Comparison of ENCODE assay signal across 17 cellular contexts in the genomic region with DNA sequence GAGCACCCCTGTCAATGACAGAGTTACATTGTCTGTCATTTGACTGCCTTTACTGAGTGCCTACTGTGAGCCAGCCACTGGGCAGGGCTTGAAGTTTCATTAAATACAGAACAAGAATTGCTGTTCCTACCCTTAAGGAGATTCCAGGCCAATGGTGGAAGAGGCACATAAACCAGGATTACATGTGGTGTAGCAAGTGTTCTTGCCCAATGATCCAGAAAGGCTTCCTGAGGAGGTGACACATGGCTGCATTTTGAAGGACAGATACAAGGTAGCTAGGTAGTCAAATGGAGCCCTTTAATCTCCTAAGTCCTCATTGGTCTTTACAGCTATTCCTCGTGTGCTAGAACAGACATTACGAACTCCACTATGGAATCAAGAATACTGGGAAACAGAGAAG.
DNase-seq lines count a peak whose midpoint lies in the region; ATAC-seq and TF ChIP-seq lines count a peak whose summit lies in the region.
"Had no signal": no experiment of that assay in that cellular context is flagged by ENCODE, and none has a peak within 500 bp of the region (broad histone marks: within the 10 kb centered on the region; RNA-seq: fewer than 3 reads in every experiment).

No MANE protein-coding gene starts in this region.

- H4K8ac ChIP-seq in IMR-90 (ENCODE audit: low read depth in 2 of 2, low read length in 2 of 2), result no peak overlapping the region

- H3K18ac ChIP-seq in IMR-90 (ENCODE audit: low read depth, low read length), result no peak overlapping the region

- H3K4me1 ChIP-seq in IMR-90 (ENCODE audit: control insufficient read depth, insufficient read depth, low read length), result no peaks in the 10 kb centered on the region
- H3K4me1 ChIP-seq: BLaER1, Caco-2 had no signal

- H4K5ac ChIP-seq in IMR-90 (ENCODE audit: low read depth, low read length), result no peak overlapping the region

- no peak for DNase-seq in IMR-90
- peak; percentile 23 for DNase-seq in NCI-H69 (lab: John Stamatoyannopoulos, UW)
- peak; percentile 32 for DNase-seq in kidney tubule cell (ENCODE audit: low spot score)
- DNase-seq: Caco-2; CD4-positive, CD25-positive, alpha-beta regulatory T cell; CD8-positive, alpha-beta T cell; DMS153; DND-41; H9 had no signal

- H2AK9ac ChIP-seq in IMR-90 (replicated peaks; ENCODE audit: low read depth, low read length, poor library complexity), result peak overlapping the region; percentile 7

- H2BK15ac ChIP-seq in IMR-90 (ENCODE audit: low read depth, low read length), result no peak overlapping the region

- dilution Hi-C loops in IMR-90 (cut with HindIII; ENCODE audit: low sequenced_read_pairs, unreplicated experiment), result no loop called here

- no peak for TF ChIP-seq POLR2A in IMR-90 (IDR thresholded peaks at IDR 0.05; ENCODE audit: low read depth, low read length)
- no peak for TF ChIP-seq POLR2A in GM18505 (IDR thresholded peaks at IDR 0.05; ENCODE audit: borderline replicate concordance, extremely low read depth, insufficient read depth, insufficient read length)

- intact Hi-C loops in IMR-90 (cut with micrococcal nuclease), result no loop called here

- ATAC-seq in IMR-90 (ENCODE audit: low read depth), result no peak
- no peak for ATAC-seq in HG02759 (IDR thresholded peaks at IDR 0.05; ENCODE audit: unreplicated experiment)
- ATAC-seq in GM18505 (IDR thresholded peaks at IDR 0.05; ENCODE audit: unreplicated experiment), result no peak
- no peak for ATAC-seq in HG03571 (IDR thresholded peaks at IDR 0.05; ENCODE audit: unreplicated experiment)
- ATAC-seq: CD8-positive, alpha-beta T cell; GM23338; HCT116 had no signal

- no peak overlapping the region for H4K91ac ChIP-seq in IMR-90 (ENCODE audit: insufficient read depth, low read depth, low read length)

- H3K79me1 ChIP-seq in IMR-90 (ENCODE audit: low read depth in 1 of 2, low read length in 2 of 2), result no peaks in the 10 kb centered on the region

- no peaks in the 10 kb centered on the region for H3K36me3 ChIP-seq in IMR-90 (ENCODE audit: control insufficient read depth, insufficient read depth, low read length)
- H3K36me3 ChIP-seq: BLaER1 had no signal

- no peak for TF ChIP-seq CTCF in IMR-90 (conservative IDR thresholded peaks at IDR 0.05; ENCODE audit: low read depth, low read length)

- H2BK20ac ChIP-seq in IMR-90 (ENCODE audit: low read depth, low read length), result no peak overlapping the region

- H2AK5ac ChIP-seq in IMR-90 (ENCODE audit: low read depth, low read length), result no peak overlapping the region

- H3K9ac ChIP-seq in IMR-90 (ENCODE audit: low read depth, low read length), result no peak overlapping the region
- H3K9ac ChIP-seq: BLaER1 had no signal

- TF ChIP-seq RAD21 in IMR-90 (IDR thresholded peaks at IDR 0.05; ENCODE audit: low read length), result no peak

- H3K14ac ChIP-seq in IMR-90 (replicated peaks; ENCODE audit: low read depth, low read length), result no peak overlapping the region

- no peak overlapping the region for H2AFZ ChIP-seq in IMR-90 (replicated peaks; ENCODE audit: low read length, poor library complexity)
- H2AFZ ChIP-seq: GM23338 had no signal

- no peak overlapping the region for H3K4me3 ChIP-seq in IMR-90 (ENCODE audit: insufficient read depth, low read depth, low read length)
- H3K4me3 ChIP-seq: BLaER1, GM23338 had no signal

- no peak overlapping the region for H2BK5ac ChIP-seq in IMR-90 (ENCODE audit: low read depth, low read length, poor library complexity, severe bottlenecking)

- CTCF ChIA-PET in IMR-90 (lab: Yijun Ruan, JAX), result no interaction called here

- no peaks in the 10 kb centered on the region for H3K9me1 ChIP-seq in IMR-90 (ENCODE audit: insufficient read depth, low read length)

- no peak overlapping the region for H2BK120ac ChIP-seq in IMR-90 (ENCODE audit: low read depth, low read length)

- H3K4me2 ChIP-seq in IMR-90 (ENCODE audit: low read depth, low read length), result no peak overlapping the region
- H3K4me2 ChIP-seq: BLaER1, GM23338 had no signal

- H3K9me3 ChIP-seq in IMR-90 (ENCODE audit: control insufficient read depth, insufficient read depth, low read length), result no peaks in the 10 kb centered on the region
- H3K9me3 ChIP-seq: BLaER1, Caco-2 had no signal

- POLR2A ChIA-PET in IMR-90 (lab: Charles Lee; ENCODE audit: unreplicated experiment), result no interaction called here

- no peak overlapping the region for H3K23ac ChIP-seq in IMR-90 (ENCODE audit: low read depth, low read length)

- in situ Hi-C loops in IMR-90 (cut with MboI; ENCODE audit: low sequenced_read_pairs), result no loop called here

- no CpG with 5 or more reads among the region's 2 CpGs for WGBS in IMR-90 (ENCODE audit: extremely low coverage in 2 of 2, insufficient read length in 1 of 2), 2 experiments

- no peaks in the 10 kb centered on the region for H4K20me1 ChIP-seq in IMR-90 (ENCODE audit: insufficient read depth, low read length)
- H4K20me1 ChIP-seq: BLaER1 had no signal

- H3K27me3 ChIP-seq in IMR-90 (ENCODE audit: control insufficient read depth, insufficient read depth, low read length), result no peaks in the 10 kb centered on the region
- H3K27me3 ChIP-seq: BLaER1 had no signal

- no TSS peak for BruUV-seq in IMR-90 (replicated peaks; lab: Mats Ljungman, UMichigan)

- H3K27ac ChIP-seq in IMR-90 (ENCODE audit: insufficient read depth, low read length), result no peak overlapping the region
- H3K27ac ChIP-seq: 22Rv1, BLaER1, C4-2B had no signal

- H3K4ac ChIP-seq in IMR-90 (ENCODE audit: low read depth, low read length), result no peak overlapping the region

- H3K56ac ChIP-seq in IMR-90 (ENCODE audit: extremely low read depth, insufficient read depth, low read length), result no peak overlapping the region

TF ChIP-seq in IMR-90, 13 proteins besides CTCF, POLR2A, EP300 and RAD21:
- TF ChIP-seq RCOR1 (IDR thresholded peaks at IDR 0.05; ENCODE audit: insufficient replicate concordance, low read length) (no peak), MAZ (IDR thresholded peaks at IDR 0.05; ENCODE audit: borderline replicate concordance, low read depth, low read length) (no peak), RFX5 (IDR thresholded peaks at IDR 0.05; ENCODE audit: low read depth, low read length) (no peak), SMC3 (IDR thresholded peaks at IDR 0.05; ENCODE audit: low read depth, low read length) (no peak), CEBPB (IDR thresholded peaks at IDR 0.05; ENCODE audit: low read depth, low read length) (no peak), MXI1 (IDR thresholded peaks at IDR 0.05; ENCODE audit: borderline replicate concordance, low read depth, low read length) (no peak), FOS (IDR thresholded peaks at IDR 0.05; ENCODE audit: low read depth, low read length) (no peak), CHD1 (IDR thresholded peaks at IDR 0.05; ENCODE audit: low read depth, low read length) (no peak), MAFK (IDR thresholded peaks at IDR 0.05; ENCODE audit: low read depth, low read length) (no peak), BHLHE40 (IDR thresholded peaks at IDR 0.05; ENCODE audit: low read depth, low read length) (no peak), NFE2L2 (IDR thresholded peaks at IDR 0.05; ENCODE audit: low read depth, low read length) (no peak)
- TF ChIP-seq, protein P1, sequence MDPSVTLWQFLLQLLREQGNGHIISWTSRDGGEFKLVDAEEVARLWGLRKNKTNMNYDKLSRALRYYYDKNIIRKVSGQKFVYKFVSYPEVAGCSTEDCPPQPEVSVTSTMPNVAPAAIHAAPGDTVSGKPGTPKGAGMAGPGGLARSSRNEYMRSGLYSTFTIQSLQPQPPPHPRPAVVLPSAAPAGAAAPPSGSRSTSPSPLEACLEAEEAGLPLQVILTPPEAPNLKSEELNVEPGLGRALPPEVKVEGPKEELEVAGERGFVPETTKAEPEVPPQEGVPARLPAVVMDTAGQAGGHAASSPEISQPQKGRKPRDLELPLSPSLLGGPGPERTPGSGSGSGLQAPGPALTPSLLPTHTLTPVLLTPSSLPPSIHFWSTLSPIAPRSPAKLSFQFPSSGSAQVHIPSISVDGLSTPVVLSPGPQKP (IDR thresholded peaks at IDR 0.05; ENCODE audit: borderline replicate concordance, low read depth, low read length), result no peak
- TF ChIP-seq, protein P2, sequence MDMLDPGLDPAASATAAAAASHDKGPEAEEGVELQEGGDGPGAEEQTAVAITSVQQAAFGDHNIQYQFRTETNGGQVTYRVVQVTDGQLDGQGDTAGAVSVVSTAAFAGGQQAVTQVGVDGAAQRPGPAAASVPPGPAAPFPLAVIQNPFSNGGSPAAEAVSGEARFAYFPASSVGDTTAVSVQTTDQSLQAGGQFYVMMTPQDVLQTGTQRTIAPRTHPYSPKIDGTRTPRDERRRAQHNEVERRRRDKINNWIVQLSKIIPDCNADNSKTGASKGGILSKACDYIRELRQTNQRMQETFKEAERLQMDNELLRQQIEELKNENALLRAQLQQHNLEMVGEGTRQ (IDR thresholded peaks at IDR 0.05; ENCODE audit: low read depth, low read length), result no peak
